8 cellular contexts compared by ENCODE assay signal in the genomic region with DNA sequence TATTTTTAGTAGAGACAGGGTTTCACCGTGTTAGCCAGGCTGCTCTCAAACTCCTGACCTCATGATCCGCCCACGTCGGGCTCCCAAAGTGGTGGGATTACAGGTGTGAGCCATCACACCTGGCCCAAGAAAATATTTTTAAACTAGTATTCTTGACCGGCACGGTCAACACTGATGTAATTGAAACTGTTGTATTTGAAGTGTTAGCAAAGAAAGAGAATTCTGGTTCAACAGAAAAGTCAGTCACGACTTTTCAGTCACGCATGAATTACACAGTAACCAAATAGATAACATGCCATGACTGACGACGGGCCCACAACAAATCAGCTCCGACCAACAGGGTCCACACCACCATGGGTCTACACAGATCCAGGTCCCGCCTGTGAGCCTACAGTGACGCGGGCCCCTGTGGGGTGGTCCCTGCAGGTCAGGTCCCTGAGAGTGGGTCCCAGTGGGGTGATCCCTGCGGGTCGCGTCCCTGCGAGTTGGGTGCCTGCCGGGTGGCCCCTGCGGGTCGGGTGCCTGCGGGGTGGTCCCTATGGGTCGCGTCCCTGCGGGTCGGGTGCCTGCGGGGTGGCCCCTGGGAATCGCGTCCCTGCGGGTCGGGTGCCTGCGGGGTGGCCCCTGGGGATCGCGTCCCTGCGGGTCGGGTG. TPM values are rescaled to one million over a fixed set of nuclear protein-coding genes. Genes with fewer than 3 reads are reported as not detected.
DNase-seq lines count a peak whose midpoint lies in the region; ATAC-seq, FAIRE-seq and TF ChIP-seq lines count a peak whose summit lies in the region.

No MANE protein-coding gene starts in this region.

- CTCF ChIA-PET in A673 (lab: Charles Lee) = no interaction called here
- CTCF ChIA-PET in endothelial cell of umbilical vein (lab: Charles Lee) = interaction anchor here (0.6 kb wide), 1 partner anchor 124 kb away, joined by 3 read pairs; no protein-coding TSS in a partner anchor

- H3K79me2 ChIP-seq in endothelial cell of umbilical vein (ENCODE audit: control insufficient read depth, insufficient read depth, low read length) = peaks cover 45% of the 10 kb centered on the region

- H3K4me2 ChIP-seq in endothelial cell of umbilical vein (ENCODE audit: insufficient read depth, low read length) = peak overlapping the region; percentile 67

- BruUV-seq in A673 (replicated peaks; lab: Mats Ljungman, UMichigan) (no TSS peak), endothelial cell of umbilical vein (replicated peaks; lab: Mats Ljungman, UMichigan) (TSS peak; percentile 48)

- H3K36me3 ChIP-seq in A673 (ENCODE audit: insufficient read depth, low read length, poor library complexity, severe bottlenecking) (no peaks in the 10 kb centered on the region), endothelial cell of umbilical vein (ENCODE audit: control insufficient read depth in 2 of 2, extremely low read depth in 1 of 2, insufficient read depth in 2 of 2, low read length in 2 of 2) (no peaks in the 10 kb centered on the region)

- ATAC-seq in natural killer cell (no peak), GM21526 (IDR thresholded peaks at IDR 0.05; ENCODE audit: low FRiP score, unreplicated experiment) (no peak), GM21515 (IDR thresholded peaks at IDR 0.05; ENCODE audit: unreplicated experiment) (no peak), GM21390 (IDR thresholded peaks at IDR 0.05; ENCODE audit: unreplicated experiment) (no peak)

- peaks cover 8% of the 10 kb centered on the region for H3K4me1 ChIP-seq in A673 (ENCODE audit: insufficient read depth, low read length, poor library complexity, severe bottlenecking)
- peaks cover 13% of the 10 kb centered on the region for H3K4me1 ChIP-seq in endothelial cell of umbilical vein (ENCODE audit: control insufficient read depth, extremely low read depth, insufficient read depth, low read length)

- H3K27ac Mint-ChIP-seq in natural killer cell = peak overlapping the region; percentile 83 to 85

- FAIRE-seq in endothelial cell of umbilical vein (lab: Jason Lieb, UNC) = peak; percentile 63

- H3K9me1 ChIP-seq in endothelial cell of umbilical vein (replicated peaks; ENCODE audit: control insufficient read depth, extremely low read depth, insufficient read depth, low read length) = no peaks in the 10 kb centered on the region

- no peak for TF ChIP-seq CTCF in A673 (conservative IDR thresholded peaks at IDR 0.05; ENCODE audit: low read depth, low read length)
- no peak for TF ChIP-seq CTCF in GM13976 (IDR thresholded peaks at IDR 0.05; ENCODE audit: borderline replicate concordance, control extremely low read depth, extremely low read depth, insufficient read depth, missing control alignments)
- no peak for TF ChIP-seq CTCF in WI38 (IDR thresholded peaks at IDR 0.05; ENCODE audit: low read depth, low read length)
- no peak for TF ChIP-seq CTCF in endothelial cell of umbilical vein (IDR thresholded peaks at IDR 0.05; ENCODE audit: extremely low read depth in 1 of 2, insufficient read depth in 1 of 2, low read depth in 1 of 2, low read length in 2 of 2)
- TF ChIP-seq CTCF in natural killer cell (IDR thresholded peaks at IDR 0.05) = no peak

- dilution Hi-C loops in endothelial cell of umbilical vein (cut with MboI; ENCODE audit: extremely low pct_ligation_motif_present, low sequenced_read_pairs) = no loop called here

- H4K20me1 ChIP-seq in endothelial cell of umbilical vein (replicated peaks; ENCODE audit: control insufficient read depth, extremely low read depth, insufficient read depth, low read length) = no peaks in the 10 kb centered on the region

- H3K9me3 Mint-ChIP-seq in natural killer cell = no peaks in the 10 kb centered on the region

- no peaks in the 10 kb centered on the region for H3K36me3 Mint-ChIP-seq in natural killer cell

- H3K27me3 ChIP-seq in A673 (replicated peaks; ENCODE audit: insufficient read depth, low read depth, low read length, poor library complexity) (no peaks in the 10 kb centered on the region), endothelial cell of umbilical vein (ENCODE audit: control insufficient read depth in 2 of 2, insufficient read depth in 2 of 2, low read length in 2 of 2) (no peaks in the 10 kb centered on the region)

- in situ Hi-C loops in GM13976 (cut with MboI; ENCODE audit: low sequenced_read_pairs, unreplicated experiment) = no loop called here

- no peaks in the 10 kb centered on the region for H3K27me3 Mint-ChIP-seq in natural killer cell (ENCODE audit: low read depth in 2 of 2)

- H3K4me3 Mint-ChIP-seq in natural killer cell = peak overlapping the region; percentile 75

- peak; percentile 55 for TF ChIP-seq POLR2A in endothelial cell of umbilical vein (IDR thresholded peaks at IDR 0.05; ENCODE audit: low read depth, low read length)

- H3K27ac ChIP-seq in A673 (ENCODE audit: low read depth, low read length, poor library complexity, severe bottlenecking) = peak overlapping the region; percentile 97
- H3K27ac ChIP-seq in endothelial cell of umbilical vein (ENCODE audit: insufficient read depth, low read depth, low read length) = peak overlapping the region; percentile 93

- peaks cover 19 to 30% of the 10 kb centered on the region in 2 donors for H3K4me1 Mint-ChIP-seq in natural killer cell

- POLR2A ChIA-PET in A673 (lab: Charles Lee; ENCODE audit: low non-redundant PET) = interaction anchor here (0.7 to 1.0 kb wide), 2 partner anchors 37 to 54 kb away, joined by 3 to 5 read pairs; no protein-coding TSS in a partner anchor
- POLR2A ChIA-PET in endothelial cell of umbilical vein (lab: Charles Lee) = no interaction called here

- no peaks in the 10 kb centered on the region for H3K9me3 ChIP-seq in A673 (ENCODE audit: low read depth, low read length, poor library complexity, severe bottlenecking)
- no peaks in the 10 kb centered on the region for H3K9me3 ChIP-seq in endothelial cell of umbilical vein (replicated peaks; ENCODE audit: control insufficient read depth, insufficient read depth, low read length)

- intact Hi-C loops in A673 (cut with micrococcal nuclease; ENCODE audit: unreplicated experiment) (no loop called here), endothelial cell of umbilical vein (cut with micrococcal nuclease) (loop anchor here (5.0 kb wide), 2 partner anchors 54 to 81 kb away; partner anchors contain the start of genes ARFRP1, HELZ2 and ZGPAT), natural killer cell (cut with micrococcal nuclease) (loop anchor here (2.0 to 5.0 kb wide), 2 partner anchors 15 to 126 kb away; no protein-coding TSS in a partner anchor)

- peak overlapping the region; percentile 83 for H2AFZ ChIP-seq in endothelial cell of umbilical vein (ENCODE audit: low read depth, low read length)

- H3K9ac ChIP-seq in endothelial cell of umbilical vein (replicated peaks; ENCODE audit: extremely low read depth, insufficient read depth, low read length) = peak overlapping the region; percentile 97

- H3K4me3 ChIP-seq in A673 (ENCODE audit: low read depth, low read length, poor library complexity, severe bottlenecking) (peak overlapping the region; percentile 73), WI38 (ENCODE audit: low read depth, low read length) (peak overlapping the region; percentile 94), endothelial cell of umbilical vein (replicated peaks in 1 of 3; ENCODE audit: insufficient read depth in 1 of 3, low read depth in 1 of 3, low read length in 3 of 3) (peak overlapping the region; percentile 59 to 100 (median 76))

- DNase-seq in A673 (ENCODE audit: low spot score) (peak; percentile 48), GM13976 (ENCODE audit: low spot score) (peak; percentile 62), endothelial cell of umbilical vein (ENCODE audit: low read depth, low spot score) (no peak), natural killer cell (no peak)

RNA-seq across cellular contexts. Expression of gene GMEB2, which starts 1.0 kb away (rescaled TPM):
- total RNA-seq in A673 (2021) (12.8 and 14.2 TPM in 2 replicates), endothelial cell of umbilical vein (12.1 and 14.1 TPM in 2 replicates), natural killer cell (10 to 100 TPM; 11.7 to 15.1 (median 14.6) TPM)
- 12.7 and 13.4 TPM in 2 replicates for polyA plus RNA-seq in endothelial cell of umbilical vein
- 9.6 and 11.3 TPM in 2 replicates for polyA plus RNA-seq in endothelial cell of umbilical vein (2011; cell fraction: cytosol; rRNA removed)
- 14.4 and 14.8 TPM in 2 replicates for polyA plus RNA-seq in endothelial cell of umbilical vein (2011; cell fraction: nucleus; rRNA removed)
- polyA plus RNA-seq in endothelial cell of umbilical vein (2012) = 6.2 and 8.2 TPM in 2 replicates
- polyA minus RNA-seq in endothelial cell of umbilical vein = 8.6 and 10.4 TPM in 2 replicates
- polyA minus RNA-seq in endothelial cell of umbilical vein (2011; cell fraction: cytosol; rRNA and poly(A)+ RNA removed) = 8.4 TPM
- 6.0 and 6.2 TPM in 2 replicates for polyA minus RNA-seq in endothelial cell of umbilical vein (2011; cell fraction: nucleus; rRNA and poly(A)+ RNA removed)

RNA-seq across cellular contexts. Expression of gene STMN3, which starts 27.3 kb away (rescaled TPM):
- total RNA-seq in A673 (2021) (115 and 128 TPM in 2 replicates), endothelial cell of umbilical vein (1.7 and 1.8 TPM in 2 replicates), natural killer cell (10 to 100 TPM in 1 of 3 donors, 1 to 10 TPM in 2; 6.7 to 12.9 (median 8.3) TPM)
- 4.7 and 8.4 TPM in 2 replicates for polyA plus RNA-seq in endothelial cell of umbilical vein
- polyA plus RNA-seq in endothelial cell of umbilical vein (2011; cell fraction: cytosol; rRNA removed) = 4.4 and 6.7 TPM in 2 replicates
- 7.3 and 9.2 TPM in 2 replicates for polyA plus RNA-seq in endothelial cell of umbilical vein (2011; cell fraction: nucleus; rRNA removed)
- 10.3 and 30.0 TPM in 2 replicates for polyA plus RNA-seq in endothelial cell of umbilical vein (2012)
- polyA minus RNA-seq in endothelial cell of umbilical vein = 2.0 and 2.2 TPM in 2 replicates
- polyA minus RNA-seq in endothelial cell of umbilical vein (2011; cell fraction: cytosol; rRNA and poly(A)+ RNA removed) = not detected
- polyA minus RNA-seq in endothelial cell of umbilical vein (2011; cell fraction: nucleus; rRNA and poly(A)+ RNA removed) = 0.58 and 1.3 TPM in 2 replicates

RNA-seq across cellular contexts. Expression of gene RTEL1, which starts 32.2 kb away (rescaled TPM):
- total RNA-seq in A673 (2021) = 45.6 and 47.8 TPM in 2 replicates
- 38.6 and 44.9 TPM in 2 replicates for total RNA-seq in endothelial cell of umbilical vein
- 17.0 and 20.6 TPM in 2 replicates for polyA plus RNA-seq in endothelial cell of umbilical vein
- polyA plus RNA-seq in endothelial cell of umbilical vein (2011; cell fraction: cytosol; rRNA removed) = 8.4 and 10.6 TPM in 2 replicates
- 206 and 223 TPM in 2 replicates for polyA plus RNA-seq in endothelial cell of umbilical vein (2011; cell fraction: nucleus; rRNA removed)
- 14.0 and 23.2 TPM in 2 replicates for polyA plus RNA-seq in endothelial cell of umbilical vein (2012)
- polyA minus RNA-seq in endothelial cell of umbilical vein = 53.6 and 72.9 TPM in 2 replicates
- polyA minus RNA-seq in endothelial cell of umbilical vein (2011; cell fraction: cytosol; rRNA and poly(A)+ RNA removed) = 11.4 TPM
- 67.0 and 69.2 TPM in 2 replicates for polyA minus RNA-seq in endothelial cell of umbilical vein (2011; cell fraction: nucleus; rRNA and poly(A)+ RNA removed)
- total RNA-seq in natural killer cell = 10 to 100 TPM; 36.3 to 52.0 (median 40.4) TPM

RNA-seq across cellular contexts. Expression of gene HELZ2, which starts 51.9 kb away (rescaled TPM):
- total RNA-seq in A673 (2021) = 21.0 and 27.2 TPM in 2 replicates
- total RNA-seq in endothelial cell of umbilical vein = 29.2 and 33.2 TPM in 2 replicates
- polyA plus RNA-seq in endothelial cell of umbilical vein = 10.6 and 16.2 TPM in 2 replicates
- 5.4 and 7.9 TPM in 2 replicates for polyA plus RNA-seq in endothelial cell of umbilical vein (2011; cell fraction: cytosol; rRNA removed)
- 16.8 and 18.8 TPM in 2 replicates for polyA plus RNA-seq in endothelial cell of umbilical vein (2011; cell fraction: nucleus; rRNA removed)
- polyA plus RNA-seq in endothelial cell of umbilical vein (2012) = 17.0 and 32.7 TPM in 2 replicates
- 37.2 and 43.4 TPM in 2 replicates for polyA minus RNA-seq in endothelial cell of umbilical vein
- polyA minus RNA-seq in endothelial cell of umbilical vein (2011; cell fraction: cytosol; rRNA and poly(A)+ RNA removed) = 33.5 TPM
- polyA minus RNA-seq in endothelial cell of umbilical vein (2011; cell fraction: nucleus; rRNA and poly(A)+ RNA removed) = 27.3 and 42.7 TPM in 2 replicates
- 10 to 100 TPM; 85.2 to 90.7 (median 89.4) TPM for total RNA-seq in natural killer cell

Comparison
In these comparisons a context has a peak if more than half of its experiments do, and no peak if none do; other contexts are left out.
1. DNase-seq: peak in A673 (single experiment) and GM13976 (single experiment); none in endothelial cell of umbilical vein (single experiment) and natural killer cell (single experiment).
2. Peak in every context shown above with its lines, with median percentiles within 50 percentile points of each other: H3K4me3 ChIP-seq.